In the genomic region with DNA sequence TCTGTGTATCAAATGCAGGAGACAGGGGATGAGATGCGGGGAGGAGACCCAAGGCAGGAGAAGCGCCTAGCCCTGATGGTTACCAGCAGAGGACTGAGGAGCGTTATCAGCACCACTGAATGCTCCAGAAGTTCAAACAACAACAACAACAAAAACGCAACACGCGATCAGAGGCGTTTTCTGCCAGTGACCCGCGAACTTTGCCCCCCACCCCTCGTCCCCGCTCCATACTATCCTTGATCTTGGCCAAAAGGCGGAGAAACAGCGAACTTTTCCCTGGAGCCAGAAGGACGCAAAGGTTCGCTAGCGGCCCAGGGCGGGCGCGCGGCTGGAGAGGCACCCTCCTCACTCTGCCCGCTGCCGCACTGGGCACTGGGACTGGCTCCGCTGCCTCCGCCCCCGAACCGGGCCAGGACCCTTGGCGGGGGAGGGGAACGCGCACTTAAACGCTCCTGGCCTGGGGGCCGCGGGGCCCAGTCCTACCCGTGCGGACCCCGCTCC, we compare ENCODE assay signal across 8 cellular contexts. TPM values are rescaled to one million over a fixed set of nuclear protein-coding genes. Genes with fewer than 3 reads are reported as not detected.
DNase-seq lines count a peak whose midpoint lies in the region; ATAC-seq and TF ChIP-seq lines count a peak whose summit lies in the region.

No MANE protein-coding gene starts in this region.

- H3K9me3 Mint-ChIP-seq in CD8-positive, alpha-beta memory T cell: no peaks in the 10 kb centered on the region

- peak overlapping the region in 7 of 8 donors; percentile 54 to 86 (median 65) for H3K27ac Mint-ChIP-seq in CD8-positive, alpha-beta memory T cell

- peak overlapping the region; percentile 34 for H3K4me3 ChIP-seq in CD8-positive, alpha-beta memory T cell (ENCODE audit: low read length)
- peak overlapping the region; percentile 59 to 70 for H3K4me3 ChIP-seq in foreskin fibroblast (ENCODE audit: low read depth in 1 of 2, low read length in 2 of 2)
- no peak overlapping the region for H3K4me3 ChIP-seq in WERI-Rb-1 (ENCODE audit: low read depth, low read length)

- CTCF ChIA-PET in CD8-positive, alpha-beta memory T cell (lab: Charles Lee): interaction anchor here (1.1 to 2.1 kb wide), 4 partner anchors 11 to 253 kb away, joined by 3 to 10 read pairs (median 7); no protein-coding TSS in a partner anchor

- peak overlapping the region; percentile 36 for H3K27ac ChIP-seq in CD8-positive, alpha-beta memory T cell (ENCODE audit: low read depth, low read length)
- peak overlapping the region; percentile 88 for H3K27ac ChIP-seq in VCaP
- no peak overlapping the region for H3K27ac ChIP-seq in WERI-Rb-1

- DNase-seq in CD8-positive, alpha-beta memory T cell: no peak
- DNase-seq in foreskin fibroblast (peak in 1 of 2 donors; percentile 52), omental fat pad (ENCODE audit: low spot score) (no peak), NCI-H1092 treated with DMSO at 0.1 percent for 48 hours (lab: John Stamatoyannopoulos, UW) (no peak), DMS153 treated with DMSO at 0.1 percent for 48 hours (lab: John Stamatoyannopoulos, UW; ENCODE audit: unreplicated experiment) (no peak), WERI-Rb-1 (no peak)

- POLR2A ChIA-PET in CD8-positive, alpha-beta memory T cell (lab: Charles Lee): interaction anchor here (1.1 to 1.5 kb wide), 2 partner anchors 94 to 368 kb away, joined by 4 read pairs; a partner anchor contains a TSS

- H3K4me1 ChIP-seq in CD8-positive, alpha-beta memory T cell (ENCODE audit: insufficient read depth, low read length): peaks cover 26% of the 10 kb centered on the region

- H3K27me3 ChIP-seq in CD8-positive, alpha-beta memory T cell (ENCODE audit: insufficient read depth, low read length, poor library complexity, severe bottlenecking): no peaks in the 10 kb centered on the region
- H3K27me3 ChIP-seq in WERI-Rb-1 (ENCODE audit: insufficient read depth, low read depth, severe bottlenecking): no peaks in the 10 kb centered on the region

- no peaks in the 10 kb centered on the region for H3K36me3 Mint-ChIP-seq in CD8-positive, alpha-beta memory T cell

- H3K9me3 ChIP-seq in CD8-positive, alpha-beta memory T cell (ENCODE audit: low read length): no peaks in the 10 kb centered on the region
- H3K9me3 ChIP-seq in WERI-Rb-1 (ENCODE audit: severe bottlenecking): peaks cover 9% of the 10 kb centered on the region

- no peaks in the 10 kb centered on the region for H3K36me3 ChIP-seq in CD8-positive, alpha-beta memory T cell (ENCODE audit: insufficient read depth, low read length)
- no peaks in the 10 kb centered on the region for H3K36me3 ChIP-seq in WERI-Rb-1

- peak overlapping the region; percentile 65 to 88 (median 81) for H3K4me3 Mint-ChIP-seq in CD8-positive, alpha-beta memory T cell

- ATAC-seq in omental fat pad (ENCODE audit: low FRiP score) (peak; percentile 78), HG03571 (IDR thresholded peaks at IDR 0.05; ENCODE audit: unreplicated experiment) (no peak)

- no peaks in the 10 kb centered on the region for H3K27me3 Mint-ChIP-seq in CD8-positive, alpha-beta memory T cell

- no peak for TF ChIP-seq CTCF in VCaP (conservative IDR thresholded peaks at IDR 0.05)
- TF ChIP-seq CTCF in foreskin fibroblast (IDR thresholded peaks at IDR 0.05; ENCODE audit: low read depth, low read length): no peak
- TF ChIP-seq CTCF in omental fat pad (IDR thresholded peaks at IDR 0.05): no peak
- no peak for TF ChIP-seq CTCF in WERI-Rb-1 (IDR thresholded peaks at IDR 0.05; ENCODE audit: low read depth, low read length)

- H3K4me1 Mint-ChIP-seq in CD8-positive, alpha-beta memory T cell: peaks cover 23 to 42% (median 34%) of the 10 kb centered on the region in 3 donors

RNA-seq across cellular contexts. Expression of a gene that starts 0.7 kb away (rescaled TPM):
- total RNA-seq in CD8-positive, alpha-beta memory T cell: 10 to 100 TPM; 26.5 to 29.9 TPM
- 32.3 TPM for polyA plus RNA-seq in CD8-positive, alpha-beta memory T cell
- total RNA-seq in omental fat pad: 100 to 1,000 TPM in 1 of 4 donors, 10 to 100 TPM in 3; 93.8 to 188 (median 96.7) TPM

RNA-seq across cellular contexts. Expression of a gene that starts 6.2 kb away (rescaled TPM):
- 10 to 100 TPM; 66.0 to 69.0 TPM for total RNA-seq in CD8-positive, alpha-beta memory T cell
- polyA plus RNA-seq in CD8-positive, alpha-beta memory T cell: 162 TPM
- 100 to 1,000 TPM in 3 of 4 donors, 10 to 100 TPM in 1; 92.7 to 174 (median 126) TPM for total RNA-seq in omental fat pad
